In the genomic region with DNA sequence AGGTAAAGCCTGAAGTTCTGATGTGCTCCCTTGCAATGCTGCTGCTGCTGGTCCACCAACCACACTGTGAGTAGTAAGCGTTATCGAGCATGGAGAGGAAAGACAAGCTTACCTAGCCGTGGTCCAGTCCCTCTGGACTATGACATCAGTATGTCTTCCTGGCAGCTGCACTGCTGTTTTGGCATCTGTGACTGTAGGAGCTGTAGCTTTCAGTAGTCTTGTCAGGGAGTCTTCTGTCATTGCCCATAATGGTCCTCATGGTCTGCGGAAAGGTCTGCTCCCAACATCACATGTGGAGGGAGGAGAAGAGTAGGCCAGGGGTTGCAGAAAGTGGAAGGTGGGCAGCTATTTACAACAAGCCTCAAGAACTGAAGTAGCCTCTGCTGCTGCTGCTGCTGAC, we compare ENCODE assay signal across 17 cellular contexts.
"Had no signal": no experiment of that assay in that cellular context is flagged by ENCODE, and none has a peak within 500 bp of the region (broad histone marks: within the 10 kb centered on the region; RNA-seq: fewer than 3 reads in every experiment).

No MANE protein-coding gene starts in this region.

- H3K4me3 Mint-ChIP-seq: activated CD4-positive, alpha-beta T cell treated with anti-CD3 and anti-CD28 coated beads for 36 hours; activated naive CD8-positive, alpha-beta T cell; neural progenitor cell; stimulated activated naive CD8-positive, alpha-beta T cell treated with anti-CD3 and anti-CD28 coated beads, Interleukin-15, Interleukin-2, amounts not matched to agents 100 ng/mL and 50 ng/mL, for 24 hours; T-helper 17 cell had no signal

- H3K27me3 Mint-ChIP-seq: activated CD4-positive, alpha-beta T cell treated with anti-CD3 and anti-CD28 coated beads for 36 hours; activated naive CD8-positive, alpha-beta T cell; stimulated activated naive CD8-positive, alpha-beta T cell treated with anti-CD3 and anti-CD28 coated beads, Interleukin-15, Interleukin-2, amounts not matched to agents 100 ng/mL and 50 ng/mL, for 24 hours; T-helper 17 cell had no signal

- H3K27ac Mint-ChIP-seq: activated naive CD8-positive, alpha-beta T cell; activated T-cell treated with anti-CD3 and anti-CD28 coated beads, Interleukin-2, amount 50 U/mL, for 72 hours; neural progenitor cell; stimulated activated naive CD8-positive, alpha-beta T cell treated with anti-CD3 and anti-CD28 coated beads, Interleukin-15, Interleukin-2, amounts not matched to agents 100 ng/mL and 50 ng/mL, for 24 hours; T-helper 17 cell had no signal

- ATAC-seq: activated CD4-positive, alpha-beta T cell treated with anti-CD3 and anti-CD28 coated beads for 36 hours; activated T-cell treated with anti-CD3 and anti-CD28 coated beads, Interleukin-2, amount 50 U/mL, for 72 hours; left colon; right cardiac atrium; T-helper 17 cell had no signal

- H3K4me2 ChIP-seq: neural progenitor cell, smooth muscle cell had no signal

- H3K9me3 Mint-ChIP-seq: activated T-cell treated with anti-CD3 and anti-CD28 coated beads, Interleukin-2, amount 50 U/mL, for 72 hours; neural progenitor cell; stimulated activated naive CD8-positive, alpha-beta T cell treated with anti-CD3 and anti-CD28 coated beads, Interleukin-15, Interleukin-2, amounts not matched to agents 100 ng/mL and 50 ng/mL, for 24 hours had no signal

- DNase-seq: activated CD4-positive, alpha-beta T cell treated with anti-CD3 and anti-CD28 coated beads for 36 hours; activated CD8-positive, alpha-beta memory T cell treated with anti-CD3 and anti-CD28 coated beads, Interleukin-2, amount 50 U/mL, for 48 hours; activated gamma-delta T cell treated with Interleukin-2 at 50 U/mL for 16 hours; activated T-cell treated with anti-CD3 and anti-CD28 coated beads, Interleukin-2, amount 50 U/mL, for 72 hours; dermis blood vessel endothelial cell; left colon; right cardiac atrium; stimulated activated CD4-positive, alpha-beta T cell treated with anti-CD3 and anti-CD28 coated beads, Interleukin-4, amount 100 ng/mL, for 4 hours; stimulated activated CD8-positive, alpha-beta memory T cell treated with anti-CD3 and anti-CD28 coated beads, Interleukin-4, amount 100 ng/mL, for 48 hours; T-helper 17 cell; upper lobe of left lung had no signal

- H3K9me3 ChIP-seq: upper lobe of left lung had no signal

- H3K27ac ChIP-seq: neural progenitor cell, parathyroid adenoma, upper lobe of left lung had no signal

- H3K4me3 ChIP-seq: lung, neural progenitor cell, smooth muscle cell, upper lobe of left lung had no signal

- H3K9ac ChIP-seq: neural progenitor cell, parathyroid adenoma had no signal

- H2AFZ ChIP-seq: neural progenitor cell, parathyroid adenoma had no signal

- H3K27me3 ChIP-seq: neural progenitor cell, upper lobe of left lung had no signal

- H3K4me1 ChIP-seq: neural progenitor cell had no signal

- H3K4me1 Mint-ChIP-seq: neural progenitor cell had no signal
